13 cellular contexts compared by ENCODE assay signal in genomic region chr13:63463782-63464610, GRCh38.
DNase-seq lines count a peak whose midpoint lies in the region; ATAC-seq and TF ChIP-seq lines count a peak whose summit lies in the region.
"Had no signal": no experiment of that assay in that cellular context is flagged by ENCODE, and none has a peak within 500 bp of the region (broad histone marks: within the 10 kb centered on the region; RNA-seq: fewer than 3 reads in every experiment).

No MANE protein-coding gene starts in this region.

- H3K27ac Mint-ChIP-seq in activated T-helper 17 cell treated with anti-CD3 and anti-CD28 coated beads, Interleukin-2, amount 50 U/mL, for 72 hours: no peak overlapping the region
- H3K27ac Mint-ChIP-seq: CD4-positive, CD25-positive, alpha-beta regulatory T cell had no signal

- H3K9me3 Mint-ChIP-seq in activated T-helper 17 cell treated with anti-CD3 and anti-CD28 coated beads, Interleukin-2, amount 50 U/mL, for 72 hours: peaks cover 5% of the 10 kb centered on the region

- H2AFZ ChIP-seq in mammary epithelial cell (ENCODE audit: low read depth, low read length) (peak overlapping the region; percentile 78), smooth muscle cell (ENCODE audit: low read depth) (no peak overlapping the region)

- no TSS peak for BruUV-seq in mammary epithelial cell (replicated peaks; lab: Mats Ljungman, UMichigan)

- no peaks in the 10 kb centered on the region for H3K4me1 Mint-ChIP-seq in activated T-helper 17 cell treated with anti-CD3 and anti-CD28 coated beads, Interleukin-2, amount 50 U/mL, for 72 hours
- H3K4me1 Mint-ChIP-seq: CD4-positive, CD25-positive, alpha-beta regulatory T cell had no signal

- no peaks in the 10 kb centered on the region for H3K36me3 ChIP-seq in mammary epithelial cell (ENCODE audit: insufficient read depth, low read length)
- H3K36me3 ChIP-seq in smooth muscle cell (ENCODE audit: low read depth): no peaks in the 10 kb centered on the region
- H3K36me3 ChIP-seq: vagina had no signal

- 15% methylated on average over 1 of the region's 1 CpG for WGBS in mammary epithelial cell (ENCODE audit: low coverage, missing lambda C conversion rate)
- WGBS in smooth muscle cell (ENCODE audit: low lambda C conversion rate): 94% methylated on average over 1 of the region's 1 CpG

- no peaks in the 10 kb centered on the region for H3K36me3 Mint-ChIP-seq in activated T-helper 17 cell treated with anti-CD3 and anti-CD28 coated beads, Interleukin-2, amount 50 U/mL, for 72 hours (ENCODE audit: low read depth)
- H3K36me3 Mint-ChIP-seq: CD4-positive, CD25-positive, alpha-beta regulatory T cell had no signal

- intact Hi-C loops in mammary epithelial cell (cut with micrococcal nuclease): no loop called here
- intact Hi-C loops in posterior vena cava (cut with DNase I): no loop called here

- DNase-seq in mammary epithelial cell: peak; percentile 7
- no peak for DNase-seq in smooth muscle cell (lab: John Stamatoyannopoulos, UW; ENCODE audit: unreplicated experiment)
- DNase-seq in activated CD4-positive, CD25-positive, alpha-beta regulatory T cell treated with anti-CD3 and anti-CD28 coated beads, Interleukin-2, amount 50 U/mL, for 72 hours: no peak
- DNase-seq in posterior vena cava (ENCODE audit: low spot score): no peak
- DNase-seq: amygdala; CD4-positive, CD25-positive, alpha-beta regulatory T cell; effector CD4-positive, alpha-beta T cell; stimulated activated CD8-positive, alpha-beta memory T cell treated with anti-CD3 and anti-CD28 coated beads, Interleukin-4, amount 100 ng/mL, for 48 hours had no signal

- H4K20me1 ChIP-seq in mammary epithelial cell (ENCODE audit: insufficient read depth, low read length): no peaks in the 10 kb centered on the region
- no peaks in the 10 kb centered on the region for H4K20me1 ChIP-seq in smooth muscle cell (ENCODE audit: low read depth)

- CTCF ChIA-PET in mammary epithelial cell (lab: Charles Lee; ENCODE audit: low non-redundant PET): interaction anchor here (0.5 kb wide), 1 partner anchor 8 kb away, joined by 4 read pairs; no protein-coding TSS in a partner anchor

- no peaks in the 10 kb centered on the region for H3K79me2 ChIP-seq in mammary epithelial cell (ENCODE audit: insufficient read depth, low read length)
- no peaks in the 10 kb centered on the region for H3K79me2 ChIP-seq in smooth muscle cell (ENCODE audit: low read depth)

- H3K27me3 ChIP-seq in mammary epithelial cell (ENCODE audit: insufficient read depth, low read length) (no peaks in the 10 kb centered on the region), smooth muscle cell (ENCODE audit: low read depth) (no peaks in the 10 kb centered on the region)
- H3K27me3 ChIP-seq: vagina had no signal

- H3K4me2 ChIP-seq in mammary epithelial cell (ENCODE audit: insufficient read depth, low read depth, low read length) (no peak overlapping the region), smooth muscle cell (no peak overlapping the region)

- no peak overlapping the region for H3K4me3 Mint-ChIP-seq in activated T-helper 17 cell treated with anti-CD3 and anti-CD28 coated beads, Interleukin-2, amount 50 U/mL, for 72 hours
- H3K4me3 Mint-ChIP-seq: CD4-positive, CD25-positive, alpha-beta regulatory T cell had no signal

- in situ Hi-C loops in mammary epithelial cell (cut with MboI; ENCODE audit: low sequenced_read_pairs in 2 of 2): no loop called here

- ATAC-seq in GM18858 (IDR thresholded peaks at IDR 0.05; ENCODE audit: unreplicated experiment) (peak; percentile 97), GM21786 (IDR thresholded peaks at IDR 0.05; ENCODE audit: unreplicated experiment) (peak; percentile 98), HG03280 (IDR thresholded peaks at IDR 0.05; ENCODE audit: unreplicated experiment) (peak; percentile 62)
- ATAC-seq in activated T-helper 17 cell treated with anti-CD3 and anti-CD28 coated beads, Interleukin-2, amount 50 U/mL, for 72 hours (replicated peaks): no peak

- peaks cover 10% of the 10 kb centered on the region for H3K4me1 ChIP-seq in mammary epithelial cell (ENCODE audit: insufficient read depth, low read length)
- no peaks in the 10 kb centered on the region for H3K4me1 ChIP-seq in smooth muscle cell (ENCODE audit: low read depth)
- H3K4me1 ChIP-seq: vagina had no signal

- TF ChIP-seq CTCF in mammary epithelial cell (conservative IDR thresholded peaks at IDR 0.05 in 1 of 2, IDR thresholded peaks at IDR 0.05 in 1 of 2; ENCODE audit: extremely low read depth in 1 of 2, insufficient read depth in 1 of 2, low read depth in 1 of 2, low read length in 2 of 2): no peak
- TF ChIP-seq CTCF in smooth muscle cell (IDR thresholded peaks at IDR 0.05; ENCODE audit: borderline replicate concordance, insufficient read depth, poor library complexity, severe bottlenecking): no peak

- H3K27ac ChIP-seq in mammary epithelial cell (ENCODE audit: insufficient read depth, low read depth, low read length) (no peak overlapping the region), smooth muscle cell (ENCODE audit: low read depth) (no peak overlapping the region)
- H3K27ac ChIP-seq: vagina had no signal

- H3F3A ChIP-seq in smooth muscle cell (ENCODE audit: low read depth): no peaks in the 10 kb centered on the region

- no peaks in the 10 kb centered on the region for H3K9me3 ChIP-seq in mammary epithelial cell (replicated peaks; ENCODE audit: insufficient read depth, low read length)
- no peaks in the 10 kb centered on the region for H3K9me3 ChIP-seq in smooth muscle cell (replicated peaks; ENCODE audit: low read depth)
- H3K9me3 ChIP-seq: vagina had no signal

- no peak overlapping the region for H3K4me3 ChIP-seq in mammary epithelial cell (replicated peaks in 1 of 3; ENCODE audit: insufficient read depth in 1 of 3, low read depth in 2 of 3, low read length in 3 of 3)
- H3K4me3 ChIP-seq in smooth muscle cell: no peak overlapping the region
- H3K4me3 ChIP-seq: vagina had no signal

- no peaks in the 10 kb centered on the region for H3K27me3 Mint-ChIP-seq in activated T-helper 17 cell treated with anti-CD3 and anti-CD28 coated beads, Interleukin-2, amount 50 U/mL, for 72 hours
- H3K27me3 Mint-ChIP-seq: CD4-positive, CD25-positive, alpha-beta regulatory T cell had no signal

- dilution Hi-C loops in mammary epithelial cell (cut with HindIII; ENCODE audit: low sequenced_read_pairs): no loop called here

- H3K9ac ChIP-seq in mammary epithelial cell (ENCODE audit: insufficient read depth, low read length): no peak overlapping the region
- no peak overlapping the region for H3K9ac ChIP-seq in smooth muscle cell (ENCODE audit: low read depth)
